9 cellular contexts compared by ENCODE assay signal in the genomic region with DNA sequence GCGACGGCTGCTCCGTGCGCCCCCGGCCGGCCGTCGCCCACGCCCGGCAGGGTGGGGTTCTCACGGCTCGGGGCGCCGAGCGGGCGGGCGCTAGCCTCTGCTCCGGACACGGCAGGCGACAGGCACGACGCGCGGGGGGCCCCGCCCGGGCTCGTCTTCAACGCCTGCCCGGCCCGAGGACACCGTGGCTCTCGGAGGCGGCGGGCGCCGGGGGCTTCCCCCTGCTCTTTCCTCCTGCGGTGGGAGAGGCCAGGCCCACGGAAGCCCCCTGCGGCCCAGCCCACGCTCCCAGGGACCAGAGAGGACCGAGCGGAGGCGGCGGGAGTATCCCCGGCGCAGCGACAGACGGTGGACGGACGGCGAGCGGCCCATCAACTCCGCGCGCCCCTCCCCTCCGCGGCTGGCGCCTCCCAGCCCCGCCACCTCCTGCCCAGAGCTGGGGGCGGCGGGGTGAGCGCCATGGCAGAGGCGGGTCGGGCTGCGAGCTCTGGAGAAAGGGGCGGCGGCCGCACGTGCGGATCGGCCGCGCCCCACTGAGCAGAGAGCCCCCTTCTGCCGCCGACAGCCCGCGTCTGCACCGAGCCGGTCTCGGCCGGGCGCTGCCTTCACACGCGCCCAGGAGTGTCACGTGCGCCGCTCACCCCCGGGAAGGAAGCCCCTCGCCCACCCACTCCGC. TPM values are rescaled to one million over a fixed set of nuclear protein-coding genes. Genes with fewer than 3 reads are reported as not detected.
DNase-seq lines count a peak whose midpoint lies in the region; ATAC-seq and TF ChIP-seq lines count a peak whose summit lies in the region.
"Had no signal": no experiment of that assay in that cellular context is flagged by ENCODE, and none has a peak within 500 bp of the region (broad histone marks: within the 10 kb centered on the region; RNA-seq: fewer than 3 reads in every experiment).

A gene (minus strand): TSS at position 347 of the 676 bp plus-strand sequence. CDS start 386 bp downstream, outside the sequence.
A gene with protein sequence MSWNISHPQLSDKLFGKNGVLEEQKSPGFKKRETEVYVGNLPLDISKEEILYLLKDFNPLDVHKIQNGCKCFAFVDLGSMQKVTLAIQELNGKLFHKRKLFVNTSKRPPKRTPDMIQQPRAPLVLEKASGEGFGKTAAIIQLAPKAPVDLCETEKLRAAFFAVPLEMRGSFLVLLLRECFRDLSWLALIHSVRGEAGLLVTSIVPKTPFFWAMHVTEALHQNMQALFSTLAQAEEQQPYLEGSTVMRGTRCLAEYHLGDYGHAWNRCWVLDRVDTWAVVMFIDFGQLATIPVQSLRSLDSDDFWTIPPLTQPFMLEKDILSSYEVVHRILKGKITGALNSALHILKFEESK (plus strand): TSS at position 154 of the 676 bp plus-strand sequence. CDS start 4,685 bp downstream, outside the sequence.

- peak within 1 kb of the TSS; percentile 73 to 87 for H3K4me3 Mint-ChIP-seq in CD14-positive monocyte

- H3K4me3 ChIP-seq in neuron (ENCODE audit: low read length) = no peak within 1 kb of the TSS

- peaks cover 20% of the 10 kb centered on the region for H3K9me3 ChIP-seq in neuron (ENCODE audit: low read length)

- H3K27me3 ChIP-seq in neuron (ENCODE audit: insufficient read depth, low read length) = peaks cover 69% of the 10 kb centered on the region

- intact Hi-C loops in CD14-positive monocyte (cut with micrococcal nuclease) = no loop called here

- ATAC-seq in GM21529 (IDR thresholded peaks at IDR 0.05; ENCODE audit: unreplicated experiment) = no peak
- no peak for ATAC-seq in GM21723 (IDR thresholded peaks at IDR 0.05; ENCODE audit: unreplicated experiment)

- no peak within 1 kb of the TSS for H3K27ac Mint-ChIP-seq in CD14-positive monocyte

- peak within 1 kb of the TSS; percentile 47; the same call in 1 of the 2 replicates for H3K27ac ChIP-seq in VCaP

- no peaks in the 10 kb centered on the region for H3K4me1 ChIP-seq in neuron (ENCODE audit: insufficient read depth, low read length)

- peaks cover 11% of the 10 kb centered on the region for H3K4me1 Mint-ChIP-seq in CD14-positive monocyte

- H3K9me3 Mint-ChIP-seq in CD14-positive monocyte = peaks cover 3 to 28% (median 18%) of the 10 kb centered on the region in 7 donors

- DNase-seq in CD14-positive monocyte (ENCODE audit: low spot score) (no peak), germinal center (ENCODE audit: low spot score) (peak; percentile 22), SIG-M5 (lab: John Stamatoyannopoulos, UW) (no peak), anterior cingulate cortex (lab: John Stamatoyannopoulos, UW) (no peak)
- DNase-seq: Karpas-422 had no signal

- TF ChIP-seq CTCF in CD14-positive monocyte (IDR thresholded peaks at IDR 0.05) = no peak
- no peak for TF ChIP-seq CTCF in VCaP (conservative IDR thresholded peaks at IDR 0.05)

- H3K36me3 Mint-ChIP-seq in CD14-positive monocyte = peaks cover 7 to 12% of the 10 kb centered on the region in 2 donors

- peaks cover 55 to 85% (median 56%) of the 10 kb centered on the region in 3 donors for H3K27me3 Mint-ChIP-seq in CD14-positive monocyte (ENCODE audit: low read depth in 3 of 3)

- no peaks in the 10 kb centered on the region for H3K36me3 ChIP-seq in neuron (ENCODE audit: insufficient read depth, low read length)

- H2AFZ ChIP-seq in neuron (ENCODE audit: low read depth, low read length) = peak within 1 kb of the TSS; percentile 24

RNA-seq across cellular contexts. Expression of the first gene that starts in this region (rescaled TPM):
- polyA plus RNA-seq in CD14-positive monocyte = not detected

RNA-seq across cellular contexts. Expression of the second gene that starts in this region (rescaled TPM):
- polyA plus RNA-seq in CD14-positive monocyte = not detected
